1 cellular context compared by ENCODE assay signal in genomic region chr9:137240321-137240840, GRCh38.
TF ChIP-seq lines count a peak whose summit lies in the region.

No MANE protein-coding gene starts in this region.

TF ChIP-seq in K562, 482 proteins besides CTCF, POLR2A, EP300 and RAD21 (continued from another document and continues in another):
- TF ChIP-seq NR1H2 (CRISPR knock-in tag; IDR thresholded peaks at IDR 0.05) (peak; percentile 92; the same call in 1 of the 2 replicates), ZFX (CRISPR knock-in tag; IDR thresholded peaks at IDR 0.05) (peak; percentile 95), SAFB (IDR thresholded peaks at IDR 0.05; ENCODE audit: borderline replicate concordance, low read depth, low read length) (peak; percentile 99), ID3 (CRISPR knock-in tag; IDR thresholded peaks at IDR 0.05) (no peak), ID3 (tag; IDR thresholded peaks at IDR 0.05) (peak; percentile 91), VEZF1 (CRISPR knock-in tag; IDR thresholded peaks at IDR 0.05) (no peak), TSC22D4 (tag; IDR thresholded peaks at IDR 0.05) (no peak), HDAC8 (tag; IDR thresholded peaks at IDR 0.05) (peak; percentile 82), ZNF830 (CRISPR knock-in tag; IDR thresholded peaks at IDR 0.05) (peak; percentile 64; the same call in 1 of the 2 replicates), CTCFL (IDR thresholded peaks at IDR 0.05; ENCODE audit: borderline replicate concordance, insufficient read depth, low read depth, low read length, poor library complexity, severe bottlenecking) (peak; percentile 53), ZNF224 (CRISPR knock-in tag; IDR thresholded peaks at IDR 0.05) (0 out of 2 replicates have a peak, but pooled peaks have one; percentile 31), ATF3 (IDR thresholded peaks at IDR 0.05) (no peak), ATF3 (CRISPR knock-in tag; conservative IDR thresholded peaks at IDR 0.05) (no peak; the same call in 1 of the 2 replicates), MECOM (CRISPR knock-in tag; IDR thresholded peaks at IDR 0.05) (no peak), XRCC5 (IDR thresholded peaks at IDR 0.05; ENCODE audit: low read depth, low read length) (no peak), COPS2 (conservative IDR thresholded peaks at IDR 0.05) (no peak), CBX5 (IDR thresholded peaks at IDR 0.05; ENCODE audit: borderline replicate concordance, low read depth) (no peak), CHD7 (IDR thresholded peaks at IDR 0.05; ENCODE audit: low read depth, low read length) (no peak), ZBTB17 (CRISPR knock-in tag; IDR thresholded peaks at IDR 0.05) (peak; percentile 91), KLF6 (CRISPR knock-in tag; IDR thresholded peaks at IDR 0.05; ENCODE audit: borderline replicate concordance) (0 out of 2 replicates have a peak, but pooled peaks have one; percentile 48), ZNF146 (CRISPR knock-in tag; IDR thresholded peaks at IDR 0.05; ENCODE audit: unreplicated experiment) (no peak), BRF1 (IDR thresholded peaks at IDR 0.05; ENCODE audit: borderline replicate concordance, extremely low read depth, insufficient read length) (no peak), GTF2F1 (IDR thresholded peaks at IDR 0.05; ENCODE audit: low read depth, low read length) (no peak), ZNF778 (CRISPR knock-in tag; IDR thresholded peaks at IDR 0.05) (no peak), HOXB6 (CRISPR knock-in tag; IDR thresholded peaks at IDR 0.05; ENCODE audit: borderline replicate concordance) (no peak), ZBTB43 (CRISPR knock-in tag; IDR thresholded peaks at IDR 0.05) (0 out of 2 replicates have a peak, but pooled peaks have one; percentile 78), CEBPG (CRISPR knock-in tag; IDR thresholded peaks at IDR 0.05) (no peak), CEBPG (tag; conservative IDR thresholded peaks at IDR 0.05 in 1 of 2, IDR thresholded peaks at IDR 0.05 in 1 of 2) (no peak), PCBP2 (IDR thresholded peaks at IDR 0.05; ENCODE audit: low read depth, low read length, poor library complexity, severe bottlenecking) (no peak), BRCA1 (IDR thresholded peaks at IDR 0.05) (no peak), BRCA1 (CRISPR knock-in tag; IDR thresholded peaks at IDR 0.05) (no peak), BRD9 (IDR thresholded peaks at IDR 0.05; ENCODE audit: low read depth, partially characterized antibody) (no peak), ZNF431 (CRISPR knock-in tag; IDR thresholded peaks at IDR 0.05) (peak; percentile 67; the same call in 1 of the 2 replicates), PREB (CRISPR knock-in tag; IDR thresholded peaks at IDR 0.05) (no peak), ZNF282 (CRISPR knock-in tag; IDR thresholded peaks at IDR 0.05) (0 out of 2 replicates have a peak, but pooled peaks have one; percentile 72), ZNF324 (CRISPR knock-in tag; IDR thresholded peaks at IDR 0.05) (peak; percentile 46; the same call in 1 of the 2 replicates), ETV5 (CRISPR knock-in tag; IDR thresholded peaks at IDR 0.05; ENCODE audit: low read depth) (peak; percentile 68; the same call in 1 of the 2 replicates), REST (CRISPR knock-in tag; IDR thresholded peaks at IDR 0.05; ENCODE audit: low read depth) (0 out of 2 replicates have a peak, but pooled peaks have one; percentile 78)
